ENCODE assay signal across 22 cellular contexts in genomic region chr10:34088208-34088794, GRCh38.
DNase-seq lines count a peak whose midpoint lies in the region; ATAC-seq and TF ChIP-seq lines count a peak whose summit lies in the region.
"Had no signal": no experiment of that assay in that cellular context is flagged by ENCODE, and none has a peak within 500 bp of the region (broad histone marks: within the 10 kb centered on the region; RNA-seq: fewer than 3 reads in every experiment).

No MANE protein-coding gene starts in this region.

- TF ChIP-seq POLR2A in heart left ventricle (IDR thresholded peaks at IDR 0.05), result no peak
- TF ChIP-seq POLR2A in vagina (IDR thresholded peaks at IDR 0.05), result no peak

- H3K4me3 ChIP-seq in right atrium auricular region (no peak overlapping the region), heart left ventricle (no peak overlapping the region), lung (no peak overlapping the region), vagina (no peak overlapping the region)
- H3K4me3 ChIP-seq: A549; BLaER1 treated with 17β-estradiol and CSF1 and Interleukin-3, amounts not matched to agents 10 nM and 100 nM; GM12878; GM23248 had no signal

- H3K9me3 ChIP-seq in right atrium auricular region (peaks cover 0 to 10% of the 10 kb centered on the region in 2 donors), heart left ventricle (peaks cover 0 to 9% (median 0%) of the 10 kb centered on the region in 12 donors), lung (ENCODE audit: control insufficient read depth in 2 of 2, insufficient read depth in 1 of 2, low read length in 1 of 2) (peaks cover 0 to 2% of the 10 kb centered on the region in 2 donors), vagina (no peaks in the 10 kb centered on the region)
- H3K9me3 ChIP-seq: BE2C had no signal

- H3K4me1 ChIP-seq in right atrium auricular region (no peaks in the 10 kb centered on the region), heart left ventricle (no peaks in the 10 kb centered on the region), lung (ENCODE audit: control insufficient read depth in 2 of 2, insufficient read depth in 2 of 2, low read length in 2 of 2) (no peaks in the 10 kb centered on the region), vagina (no peaks in the 10 kb centered on the region)
- H3K4me1 ChIP-seq: A549; BE2C; BLaER1 treated with 17β-estradiol and CSF1 and Interleukin-3, amounts not matched to agents 10 nM and 100 nM had no signal

- DNase-seq in right atrium auricular region (ENCODE audit: low spot score) (peak; percentile 34), heart left ventricle (no peak), lung (ENCODE audit: low spot score) (peak; percentile 18), vagina (ENCODE audit: extremely low spot score in 2 of 2) (peak; percentile 31 to 60), posterior vena cava (ENCODE audit: low spot score) (no peak), cerebellum (ENCODE audit: low spot score) (no peak)
- DNase-seq: 8988T; ACHN; AML-193; BE2C; CD4-positive, alpha-beta T cell; CD8-positive, alpha-beta memory T cell; DMS 273 treated with DMSO at 0.1 percent for 48 hours; DMS79; EL; GDM1; GM23248; H7; HCEC 1CT had no signal

- intact Hi-C loops in heart left ventricle (cut with DNase I) (no loop called here), vagina (cut with DNase I) (no loop called here), posterior vena cava (cut with DNase I) (no loop called here)

- H3K27ac ChIP-seq in right atrium auricular region (no peak overlapping the region), heart left ventricle (no peak overlapping the region), lung (ENCODE audit: low read depth in 1 of 2, low read length in 1 of 2) (no peak overlapping the region), vagina (no peak overlapping the region)
- H3K27ac ChIP-seq: A549; BLaER1 treated with 17β-estradiol and CSF1 and Interleukin-3, amounts not matched to agents 10 nM and 100 nM; GM23248 had no signal

- TF ChIP-seq CTCF in right atrium auricular region (IDR thresholded peaks at IDR 0.05) (no peak), heart left ventricle (IDR thresholded peaks at IDR 0.05) (no peak), lung (IDR thresholded peaks at IDR 0.05; ENCODE audit: control extremely low read depth, extremely low read depth) (no peak), vagina (IDR thresholded peaks at IDR 0.05) (no peak)

- H3K36me3 ChIP-seq in right atrium auricular region (no peaks in the 10 kb centered on the region), heart left ventricle (no peaks in the 10 kb centered on the region), lung (ENCODE audit: control insufficient read depth in 2 of 2, insufficient read depth in 2 of 2, low read length in 2 of 2) (no peaks in the 10 kb centered on the region), vagina (no peaks in the 10 kb centered on the region)
- H3K36me3 ChIP-seq: BE2C; BLaER1 treated with 17β-estradiol and CSF1 and Interleukin-3, amounts not matched to agents 10 nM and 100 nM had no signal

- no peaks in the 10 kb centered on the region for H3K27me3 ChIP-seq in right atrium auricular region
- no peaks in the 10 kb centered on the region for H3K27me3 ChIP-seq in heart left ventricle
- no peaks in the 10 kb centered on the region for H3K27me3 ChIP-seq in lung (ENCODE audit: control insufficient read depth, insufficient read depth)
- H3K27me3 ChIP-seq in vagina, result no peaks in the 10 kb centered on the region
- H3K27me3 ChIP-seq: BE2C; BLaER1 treated with 17β-estradiol and CSF1 and Interleukin-3, amounts not matched to agents 10 nM and 100 nM had no signal

- ATAC-seq in heart left ventricle (no peak), lung (ENCODE audit: insufficient read depth, low FRiP score) (no peak)
- ATAC-seq: A549, GM12878 had no signal

- 92 to 99% (median 95%) methylated on average over 9 of the region's 9 CpGs for WGBS in heart left ventricle, 4 donors
- WGBS in lung, 2 donors, result 91 to 96% methylated on average over 9 of the region's 9 CpGs

Comparison
In these comparisons a context has a peak if more than half of its experiments do, and no peak if none do; other contexts are left out.
1. DNase-seq: peak in right atrium auricular region (single experiment), lung (single experiment) and vagina (2 of 2); none in heart left ventricle (0 of 5), posterior vena cava (single experiment) and cerebellum (single experiment).